In genomic region chr10:31884386-31884785, GRCh38 we compare ENCODE assay signal across 18 cellular contexts. TPM values are rescaled to one million over a fixed set of nuclear protein-coding genes. Genes with fewer than 3 reads are reported as not detected.
A peak's percentile ranks its signal among the peaks of the same experiment; 100 is the strongest.
DNase-seq lines count a peak whose midpoint lies in the region; ATAC-seq, FAIRE-seq and TF ChIP-seq lines count a peak whose summit lies in the region.
"Had no signal": no experiment of that assay in that cellular context is flagged by ENCODE, and none has a peak within 500 bp of the region (broad histone marks: within the 10 kb centered on the region; RNA-seq: fewer than 3 reads in every experiment).

No MANE protein-coding gene starts in this region.

- no peaks in the 10 kb centered on the region; a peak in 1 of 4 replicates for H3K36me3 ChIP-seq in HCT116 (ENCODE audit: control insufficient read depth in 1 of 2, insufficient read depth in 2 of 2, low read length in 2 of 2)
- no peaks in the 10 kb centered on the region for H3K36me3 ChIP-seq in K562 (ENCODE audit: control insufficient read depth, insufficient read depth, low read length)
- no peaks in the 10 kb centered on the region for H3K36me3 ChIP-seq in osteoblast (ENCODE audit: insufficient read depth, low read length)

- 81% methylated on average over 2 of the region's 2 CpGs for WGBS in A549 (ENCODE audit: missing lambda C conversion rate)
- WGBS in K562 (ENCODE audit: insufficient coverage, low coverage, missing lambda C conversion rate): 88% methylated on average over 2 of the region's 2 CpGs

- TF ChIP-seq EP300 in A549 (IDR thresholded peaks at IDR 0.05) (no peak), K562 (IDR thresholded peaks at IDR 0.05; ENCODE audit: low read length) (no peak)

- TF ChIP-seq CTCF in A549 (IDR thresholded peaks at IDR 0.05): no peak
- TF ChIP-seq CTCF in HCT116 (IDR thresholded peaks at IDR 0.05 in 2 of 3, conservative IDR thresholded peaks at IDR 0.05 in 1 of 3; ENCODE audit: borderline replicate concordance in 1 of 3, insufficient read depth in 1 of 3, low read depth in 2 of 3, low read length in 2 of 3): no peak
- TF ChIP-seq CTCF in K562 (IDR thresholded peaks at IDR 0.05 in 2 of 3, conservative IDR thresholded peaks at IDR 0.05 in 1 of 3; ENCODE audit: insufficient read depth in 2 of 3, low read depth in 1 of 3, low read length in 3 of 3): no peak
- no peak for TF ChIP-seq CTCF in osteoblast (IDR thresholded peaks at IDR 0.05; ENCODE audit: extremely low read depth, low read depth, low read length)

- H3K4me3 ChIP-seq in A549: no peak overlapping the region
- no peak overlapping the region for H3K4me3 ChIP-seq in HCT116 (replicated peaks in 1 of 2; ENCODE audit: low read depth in 1 of 2, low read length in 2 of 2)
- H3K4me3 ChIP-seq in K562: no peak overlapping the region
- H3K4me3 ChIP-seq in osteoblast (ENCODE audit: insufficient read depth, low read length): no peak overlapping the region

- TF ChIP-seq RAD21 in A549 (conservative IDR thresholded peaks at IDR 0.05 in 1 of 2, IDR thresholded peaks at IDR 0.05 in 1 of 2): no peak
- TF ChIP-seq RAD21 in HCT116 (IDR thresholded peaks at IDR 0.05; ENCODE audit: low read depth): no peak
- no peak for TF ChIP-seq RAD21 in K562 (CRISPR knock-in tag; conservative IDR thresholded peaks at IDR 0.05 in 1 of 2, IDR thresholded peaks at IDR 0.05 in 1 of 2)

- H3K4me2 ChIP-seq in A549 (peak overlapping the region; percentile 70), HCT116 (ENCODE audit: low read length) (no peak overlapping the region), K562 (ENCODE audit: insufficient read depth, low read length) (no peak overlapping the region), osteoblast (ENCODE audit: insufficient read depth, low read length) (no peak overlapping the region)
- H3K4me2 ChIP-seq: KMS-11 had no signal

- peaks cover 97% of the 10 kb centered on the region for H3K79me2 ChIP-seq in HCT116 (ENCODE audit: insufficient read depth, low read length)
- H3K79me2 ChIP-seq in K562 (ENCODE audit: control insufficient read depth, insufficient read depth, low read length): no peaks in the 10 kb centered on the region; the same call in 1 of the 3 replicates
- peaks cover 57% of the 10 kb centered on the region for H3K79me2 ChIP-seq in osteoblast (ENCODE audit: insufficient read depth, low read length)

- in situ Hi-C loops in K562 (cut with MboI): no loop called here

- peaks cover 92% of the 10 kb centered on the region for H3K4me1 ChIP-seq in A549
- peaks cover 80 to 96% of the 10 kb centered on the region in 2 experiments for H3K4me1 ChIP-seq in HCT116 (ENCODE audit: control insufficient read depth in 1 of 2, insufficient read depth in 2 of 2, low read length in 2 of 2)
- no peaks in the 10 kb centered on the region for H3K4me1 ChIP-seq in K562 (replicated peaks in 1 of 2; ENCODE audit: control insufficient read depth in 2 of 2, insufficient read depth in 2 of 2, low read length in 2 of 2)
- no peaks in the 10 kb centered on the region for H3K4me1 ChIP-seq in osteoblast (ENCODE audit: insufficient read depth, low read length)

- H3K27me3 ChIP-seq in HCT116 (ENCODE audit: insufficient read depth, low read length) (no peaks in the 10 kb centered on the region), K562 (ENCODE audit: control insufficient read depth in 2 of 2, insufficient read depth in 2 of 2, low read length in 2 of 2) (no peaks in the 10 kb centered on the region), osteoblast (ENCODE audit: insufficient read depth, low read length) (no peaks in the 10 kb centered on the region)

- H2AFZ ChIP-seq in HCT116 (ENCODE audit: low read depth, low read length, poor library complexity, severe bottlenecking) (no peak overlapping the region), K562 (ENCODE audit: low read depth, low read length) (no peak overlapping the region), osteoblast (ENCODE audit: low read length) (no peak overlapping the region)

- CTCF ChIA-PET in A549 (lab: Yijun Ruan, JAX): interaction anchor here (3.7 kb wide), 1 partner anchor 13 kb away, joined by 12 read pairs; no protein-coding TSS in a partner anchor
- CTCF ChIA-PET in HCT116 (lab: Charles Lee): no interaction called here
- CTCF ChIA-PET in K562 (lab: Yijun Ruan, JAX; ENCODE audit: low intra/inter-chr PET ratio): no interaction called here

- ATAC-seq in A549: no peak
- ATAC-seq in HCT116: no peak
- ATAC-seq in K562: no peak
- ATAC-seq in GM18873 (IDR thresholded peaks at IDR 0.05; ENCODE audit: low FRiP score, unreplicated experiment): no peak
- no peak for ATAC-seq in HG03139 (IDR thresholded peaks at IDR 0.05; ENCODE audit: unreplicated experiment)

- H3K9me3 ChIP-seq in A549 (no peaks in the 10 kb centered on the region), HCT116 (ENCODE audit: control insufficient read depth in 1 of 2, insufficient read depth in 1 of 2, low read depth in 1 of 2, low read length in 2 of 2) (no peaks in the 10 kb centered on the region), K562 (replicated peaks; ENCODE audit: control insufficient read depth, insufficient read depth, low read depth, low read length) (no peaks in the 10 kb centered on the region), osteoblast (ENCODE audit: low read depth, low read length) (no peaks in the 10 kb centered on the region)

- POLR2A ChIA-PET in A549 (lab: Yijun Ruan, JAX) (interaction anchor here (1.2 to 3.2 kb wide), 2 partner anchors 43 to 45 kb away, joined by 3 to 19 read pairs; partner anchors contain the start of gene ARHGAP12), HCT116 (lab: Charles Lee) (no interaction called here), K562 (lab: Yijun Ruan, JAX) (no interaction called here)

- H4K20me1 ChIP-seq in HCT116 (ENCODE audit: insufficient read depth) (no peaks in the 10 kb centered on the region), K562 (replicated peaks; ENCODE audit: control insufficient read depth, insufficient read depth, low read length) (no peaks in the 10 kb centered on the region), osteoblast (ENCODE audit: insufficient read depth, low read length) (peaks cover 9% of the 10 kb centered on the region)

- DNase-seq in A549 (ENCODE audit: low read depth in 1 of 2, low spot score in 1 of 2) (no peak), HCT116 (ENCODE audit: low read depth, low spot score) (no peak), K562 (ENCODE audit: extremely low read depth in 1 of 4, low spot score in 3 of 4) (no peak), osteoblast (ENCODE audit: insufficient read length, low spot score, missing footprints) (peak; percentile 22), NCI-H2227 treated with DMSO at 0.1 percent for 48 hours (lab: John Stamatoyannopoulos, UW) (no peak)
- DNase-seq: ACHN; C1 segment of cervical spinal cord; CD4-positive, alpha-beta T cell; DMS153; DMS79 treated with DMSO at 0.1 percent for 48 hours; EL; H9 had no signal

- H3K9ac ChIP-seq in HCT116 (ENCODE audit: low read length): 0 out of 2 replicates have a peak overlapping the region, but pooled peaks have one; percentile 5
- H3K9ac ChIP-seq in K562 (ENCODE audit: insufficient read depth in 1 of 2, low read depth in 2 of 2, low read length in 2 of 2): no peak overlapping the region
- H3K9ac ChIP-seq: KMS-11 had no signal

- no peak for TF ChIP-seq POLR2A in A549 (IDR thresholded peaks at IDR 0.05; ENCODE audit: low read length)
- TF ChIP-seq POLR2A in HCT116 (IDR thresholded peaks at IDR 0.05; ENCODE audit: borderline replicate concordance, extremely low read depth, insufficient read depth, insufficient read length): no peak
- no peak for TF ChIP-seq POLR2A in K562 (conservative IDR thresholded peaks at IDR 0.05)

- peak overlapping the region; percentile 50 to 81 for H3K27ac ChIP-seq in A549
- H3K27ac ChIP-seq in HCT116 (ENCODE audit: low read depth, low read length): no peak overlapping the region
- H3K27ac ChIP-seq in K562 (ENCODE audit: extremely low read depth, low read depth, low read length): no peak overlapping the region
- no peak overlapping the region for H3K27ac ChIP-seq in osteoblast (ENCODE audit: low read depth, low read length)
- H3K27ac ChIP-seq: 22Rv1, KMS-11 had no signal

- H3K9me2 ChIP-seq in HCT116 (ENCODE audit: insufficient read depth): no peaks in the 10 kb centered on the region

- intact Hi-C loops in HCT116 (cut with micrococcal nuclease) (loop anchor here (5.0 kb wide), 1 partner anchor 43 kb away; the partner anchor contains the start of gene ARHGAP12), K562 (cut with micrococcal nuclease) (no loop called here)

- no peaks in the 10 kb centered on the region for H3K9me1 ChIP-seq in K562 (ENCODE audit: control insufficient read depth, insufficient read depth, low read length)

- RAD21 ChIA-PET in HCT116 (lab: Charles Lee; ENCODE audit: low non-redundant PET in 1 of 2, low total read pairs in 2 of 2, uncharacterized antibody in 2 of 2, unreplicated experiment in 2 of 2): no interaction called here

- BruUV-seq in HCT116 (replicated peaks; lab: Mats Ljungman, UMichigan) (no TSS peak), K562 (replicated peaks; lab: Mats Ljungman, UMichigan) (no TSS peak)

- FAIRE-seq in A549 (lab: Jason Lieb, UNC) (no peak), K562 (lab: Jason Lieb, UNC) (peak; percentile 15)
- FAIRE-seq: D721Med, GM12892 had no signal

RNA-seq across cellular contexts. Expression of gene ARHGAP12, which starts 44.2 kb away (rescaled TPM):
- polyA plus RNA-seq in A549 (2011; rRNA removed) (39.0 and 49.3 TPM in 2 replicates), A549 (2017; fragmentation: RNase III; extraction: RNeasy Plus Mini Kit Qiagen cat#74134 plus additional on column Dnase treatment) (22.1 to 26.9 TPM (median 24.8 TPM) in 3 replicates), K562 (2011; rRNA removed) (11.4 and 15.0 TPM in 2 replicates), K562 (2014; fragmentation: Illumina TruSeq; extraction: Trizol) (8.2 and 10.1 TPM in 2 replicates), K562 (2014; fragmentation: Nextera tagmentation; extraction: Ambion mirVana) (1 to 10 TPM; 4.4 to 5.0 TPM), K562 (2014; rRNA removed) (7.1 and 8.6 TPM in 2 replicates)
- polyA plus RNA-seq in A549 (2012; cell fraction: cytosol; rRNA removed): 6.3 and 7.7 TPM in 2 replicates
- 6.2 and 12.8 TPM in 2 replicates for polyA plus RNA-seq in A549 (2012; cell fraction: nucleus; rRNA removed)
- polyA minus RNA-seq in A549 (2011; rRNA and poly(A)+ RNA removed): 32.2 and 32.4 TPM in 2 replicates
- total RNA-seq in HCT116 (2021; ENCODE audit: unreplicated experiment) (80.3 TPM), K562 (2014; rRNA removed) (9.3 and 9.8 TPM in 2 replicates), K562 (2014; rRNA removed; fragmentation: Illumina TruSeq; extraction: Trizol) (15.8 and 17.7 TPM in 2 replicates), K562 (2015; rRNA removed; fragmentation: Illumina TruSeq; extraction: Trizol) (16.6 and 18.7 TPM in 2 replicates), K562 (2021) (10.2 and 10.6 TPM in 2 replicates), osteoblast (68.4 and 76.0 TPM in 2 replicates)
- polyA plus RNA-seq in HCT116 (2012): 17.4 and 25.6 TPM in 2 replicates
- 12.4 and 39.8 TPM in 2 replicates for total RNA-seq in K562 (2011; cell fraction: chromatin; rRNA removed; ENCODE audit: low replicate concordance)
- 7.2 and 8.7 TPM in 2 replicates for total RNA-seq in K562 (2011; cell fraction: nucleolus; rRNA removed)
- 13.9 and 19.8 TPM in 2 replicates for total RNA-seq in K562 (2011; cell fraction: nucleoplasm; rRNA removed)
- polyA plus RNA-seq in K562 (2011; cell fraction: cytosol; rRNA removed): 1.5 and 5.7 TPM in 2 replicates
- polyA plus RNA-seq in K562 (2011; cell fraction: nucleus; rRNA removed): 9.8 and 25.5 TPM in 2 replicates
- polyA plus RNA-seq in K562 (2012): 6.1 and 7.7 TPM in 2 replicates
- polyA minus RNA-seq in K562 (2011; rRNA and poly(A)+ RNA removed): 30.2 and 60.5 TPM in 2 replicates
- polyA minus RNA-seq in K562 (2011; cell fraction: cytosol; rRNA and poly(A)+ RNA removed): 12.0 and 15.5 TPM in 2 replicates
- polyA minus RNA-seq in K562 (2011; cell fraction: nucleus; rRNA and poly(A)+ RNA removed): 17.4 and 58.9 TPM in 2 replicates

Comparison
In these comparisons a context has a peak if more than half of its experiments do, and no peak if none do; other contexts are left out.
1. H3K27ac ChIP-seq: peak in A549 (2 of 2); none in HCT116 (single experiment), K562 (single experiment) and osteoblast (single experiment).